ENCODE assay signal across 1 cellular context in the genomic region with DNA sequence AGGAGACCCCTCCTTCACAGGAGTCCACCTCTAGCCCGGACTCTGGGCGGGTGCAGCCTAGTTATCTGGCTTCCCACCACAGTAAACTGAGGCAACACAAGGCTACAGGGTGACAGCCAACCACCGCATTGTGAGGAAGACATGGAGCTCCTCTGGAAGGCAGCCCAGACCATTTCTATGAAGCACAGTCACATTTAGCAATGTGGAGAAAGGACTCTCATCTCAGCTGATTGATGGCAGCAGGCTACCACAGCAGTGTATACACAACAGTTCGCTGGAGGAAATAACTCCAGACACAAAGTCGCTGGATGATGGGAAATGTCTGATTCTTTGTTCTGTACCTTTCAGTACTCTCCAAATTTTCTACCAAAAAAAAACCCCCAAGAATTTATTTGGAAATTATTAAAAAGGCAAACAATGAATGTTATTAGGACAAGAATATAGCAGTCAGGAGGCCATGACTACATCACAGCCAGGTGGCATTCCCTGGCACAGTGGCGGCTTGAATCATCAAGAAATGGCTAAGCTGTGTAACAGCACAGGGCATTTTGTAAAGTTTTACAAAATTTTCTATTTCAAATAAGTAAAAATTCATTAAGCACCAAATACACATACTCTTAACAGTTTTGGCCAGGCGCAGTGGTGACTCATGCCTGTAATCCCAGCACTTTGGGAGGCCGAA.
TF ChIP-seq lines count a peak whose summit lies in the region.

No MANE protein-coding gene starts in this region.

TF ChIP-seq in GM12878, 131 proteins besides CTCF, POLR2A, EP300 and RAD21:
- TF ChIP-seq, protein P1, sequence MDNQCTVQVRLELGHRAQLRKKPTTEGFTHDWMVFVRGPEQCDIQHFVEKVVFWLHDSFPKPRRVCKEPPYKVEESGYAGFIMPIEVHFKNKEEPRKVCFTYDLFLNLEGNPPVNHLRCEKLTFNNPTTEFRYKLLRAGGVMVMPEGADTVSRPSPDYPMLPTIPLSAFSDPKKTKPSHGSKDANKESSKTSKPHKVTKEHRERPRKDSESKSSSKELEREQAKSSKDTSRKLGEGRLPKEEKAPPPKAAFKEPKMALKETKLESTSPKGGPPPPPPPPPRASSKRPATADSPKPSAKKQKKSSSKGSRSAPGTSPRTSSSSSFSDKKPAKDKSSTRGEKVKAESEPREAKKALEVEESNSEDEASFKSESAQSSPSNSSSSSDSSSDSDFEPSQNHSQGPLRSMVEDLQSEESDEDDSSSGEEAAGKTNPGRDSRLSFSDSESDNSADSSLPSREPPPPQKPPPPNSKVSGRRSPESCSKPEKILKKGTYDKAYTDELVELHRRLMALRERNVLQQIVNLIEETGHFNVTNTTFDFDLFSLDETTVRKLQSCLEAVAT (IDR thresholded peaks at IDR 0.05) = no peak
- TF ChIP-seq ESRRA (IDR thresholded peaks at IDR 0.05; ENCODE audit: low read length) (no peak), EED (IDR thresholded peaks at IDR 0.05; ENCODE audit: low read depth) (no peak), TARDBP (IDR thresholded peaks at IDR 0.05; ENCODE audit: borderline replicate concordance) (no peak), CHD2 (IDR thresholded peaks at IDR 0.05; ENCODE audit: borderline replicate concordance, low read depth, low read length) (no peak), PAX8 (IDR thresholded peaks at IDR 0.05) (no peak), IRF5 (IDR thresholded peaks at IDR 0.05; ENCODE audit: borderline replicate concordance) (no peak), BHLHE40 (IDR thresholded peaks at IDR 0.05; ENCODE audit: borderline replicate concordance in 1 of 2, low read depth in 2 of 2, low read length in 1 of 2) (no peak), STAT3 (IDR thresholded peaks at IDR 0.05; ENCODE audit: low read depth, low read length) (no peak), REST (IDR thresholded peaks at IDR 0.05; ENCODE audit: low read depth, low read length) (no peak), HDAC2 (IDR thresholded peaks at IDR 0.05) (no peak), GABPA (IDR thresholded peaks at IDR 0.05; ENCODE audit: low read depth) (no peak), NR2C2 (IDR thresholded peaks at IDR 0.05; ENCODE audit: borderline replicate concordance, control insufficient read depth, insufficient read length, low read depth) (no peak), EGR1 (IDR thresholded peaks at IDR 0.05; ENCODE audit: borderline replicate concordance in 1 of 2, low read depth in 2 of 2, low read length in 2 of 2) (no peak), ZNF217 (IDR thresholded peaks at IDR 0.05) (no peak)
- TF ChIP-seq, protein P2, sequence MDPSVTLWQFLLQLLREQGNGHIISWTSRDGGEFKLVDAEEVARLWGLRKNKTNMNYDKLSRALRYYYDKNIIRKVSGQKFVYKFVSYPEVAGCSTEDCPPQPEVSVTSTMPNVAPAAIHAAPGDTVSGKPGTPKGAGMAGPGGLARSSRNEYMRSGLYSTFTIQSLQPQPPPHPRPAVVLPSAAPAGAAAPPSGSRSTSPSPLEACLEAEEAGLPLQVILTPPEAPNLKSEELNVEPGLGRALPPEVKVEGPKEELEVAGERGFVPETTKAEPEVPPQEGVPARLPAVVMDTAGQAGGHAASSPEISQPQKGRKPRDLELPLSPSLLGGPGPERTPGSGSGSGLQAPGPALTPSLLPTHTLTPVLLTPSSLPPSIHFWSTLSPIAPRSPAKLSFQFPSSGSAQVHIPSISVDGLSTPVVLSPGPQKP (IDR thresholded peaks at IDR 0.05; ENCODE audit: low read depth, low read length) = no peak
- TF ChIP-seq, protein P3, sequence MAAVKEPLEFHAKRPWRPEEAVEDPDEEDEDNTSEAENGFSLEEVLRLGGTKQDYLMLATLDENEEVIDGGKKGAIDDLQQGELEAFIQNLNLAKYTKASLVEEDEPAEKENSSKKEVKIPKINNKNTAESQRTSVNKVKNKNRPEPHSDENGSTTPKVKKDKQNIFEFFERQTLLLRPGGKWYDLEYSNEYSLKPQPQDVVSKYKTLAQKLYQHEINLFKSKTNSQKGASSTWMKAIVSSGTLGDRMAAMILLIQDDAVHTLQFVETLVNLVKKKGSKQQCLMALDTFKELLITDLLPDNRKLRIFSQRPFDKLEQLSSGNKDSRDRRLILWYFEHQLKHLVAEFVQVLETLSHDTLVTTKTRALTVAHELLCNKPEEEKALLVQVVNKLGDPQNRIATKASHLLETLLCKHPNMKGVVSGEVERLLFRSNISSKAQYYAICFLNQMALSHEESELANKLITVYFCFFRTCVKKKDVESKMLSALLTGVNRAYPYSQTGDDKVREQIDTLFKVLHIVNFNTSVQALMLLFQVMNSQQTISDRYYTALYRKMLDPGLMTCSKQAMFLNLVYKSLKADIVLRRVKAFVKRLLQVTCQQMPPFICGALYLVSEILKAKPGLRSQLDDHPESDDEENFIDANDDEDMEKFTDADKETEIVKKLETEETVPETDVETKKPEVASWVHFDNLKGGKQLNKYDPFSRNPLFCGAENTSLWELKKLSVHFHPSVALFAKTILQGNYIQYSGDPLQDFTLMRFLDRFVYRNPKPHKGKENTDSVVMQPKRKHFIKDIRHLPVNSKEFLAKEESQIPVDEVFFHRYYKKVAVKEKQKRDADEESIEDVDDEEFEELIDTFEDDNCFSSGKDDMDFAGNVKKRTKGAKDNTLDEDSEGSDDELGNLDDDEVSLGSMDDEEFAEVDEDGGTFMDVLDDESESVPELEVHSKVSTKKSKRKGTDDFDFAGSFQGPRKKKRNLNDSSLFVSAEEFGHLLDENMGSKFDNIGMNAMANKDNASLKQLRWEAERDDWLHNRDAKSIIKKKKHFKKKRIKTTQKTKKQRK (IDR thresholded peaks at IDR 0.05; ENCODE audit: low read depth, low read length) = no peak
- TF ChIP-seq, protein P4, sequence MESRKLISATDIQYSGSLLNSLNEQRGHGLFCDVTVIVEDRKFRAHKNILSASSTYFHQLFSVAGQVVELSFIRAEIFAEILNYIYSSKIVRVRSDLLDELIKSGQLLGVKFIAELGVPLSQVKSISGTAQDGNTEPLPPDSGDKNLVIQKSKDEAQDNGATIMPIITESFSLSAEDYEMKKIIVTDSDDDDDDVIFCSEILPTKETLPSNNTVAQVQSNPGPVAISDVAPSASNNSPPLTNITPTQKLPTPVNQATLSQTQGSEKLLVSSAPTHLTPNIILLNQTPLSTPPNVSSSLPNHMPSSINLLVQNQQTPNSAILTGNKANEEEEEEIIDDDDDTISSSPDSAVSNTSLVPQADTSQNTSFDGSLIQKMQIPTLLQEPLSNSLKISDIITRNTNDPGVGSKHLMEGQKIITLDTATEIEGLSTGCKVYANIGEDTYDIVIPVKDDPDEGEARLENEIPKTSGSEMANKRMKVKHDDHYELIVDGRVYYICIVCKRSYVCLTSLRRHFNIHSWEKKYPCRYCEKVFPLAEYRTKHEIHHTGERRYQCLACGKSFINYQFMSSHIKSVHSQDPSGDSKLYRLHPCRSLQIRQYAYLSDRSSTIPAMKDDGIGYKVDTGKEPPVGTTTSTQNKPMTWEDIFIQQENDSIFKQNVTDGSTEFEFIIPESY (IDR thresholded peaks at IDR 0.05) = no peak
- TF ChIP-seq, protein P5, sequence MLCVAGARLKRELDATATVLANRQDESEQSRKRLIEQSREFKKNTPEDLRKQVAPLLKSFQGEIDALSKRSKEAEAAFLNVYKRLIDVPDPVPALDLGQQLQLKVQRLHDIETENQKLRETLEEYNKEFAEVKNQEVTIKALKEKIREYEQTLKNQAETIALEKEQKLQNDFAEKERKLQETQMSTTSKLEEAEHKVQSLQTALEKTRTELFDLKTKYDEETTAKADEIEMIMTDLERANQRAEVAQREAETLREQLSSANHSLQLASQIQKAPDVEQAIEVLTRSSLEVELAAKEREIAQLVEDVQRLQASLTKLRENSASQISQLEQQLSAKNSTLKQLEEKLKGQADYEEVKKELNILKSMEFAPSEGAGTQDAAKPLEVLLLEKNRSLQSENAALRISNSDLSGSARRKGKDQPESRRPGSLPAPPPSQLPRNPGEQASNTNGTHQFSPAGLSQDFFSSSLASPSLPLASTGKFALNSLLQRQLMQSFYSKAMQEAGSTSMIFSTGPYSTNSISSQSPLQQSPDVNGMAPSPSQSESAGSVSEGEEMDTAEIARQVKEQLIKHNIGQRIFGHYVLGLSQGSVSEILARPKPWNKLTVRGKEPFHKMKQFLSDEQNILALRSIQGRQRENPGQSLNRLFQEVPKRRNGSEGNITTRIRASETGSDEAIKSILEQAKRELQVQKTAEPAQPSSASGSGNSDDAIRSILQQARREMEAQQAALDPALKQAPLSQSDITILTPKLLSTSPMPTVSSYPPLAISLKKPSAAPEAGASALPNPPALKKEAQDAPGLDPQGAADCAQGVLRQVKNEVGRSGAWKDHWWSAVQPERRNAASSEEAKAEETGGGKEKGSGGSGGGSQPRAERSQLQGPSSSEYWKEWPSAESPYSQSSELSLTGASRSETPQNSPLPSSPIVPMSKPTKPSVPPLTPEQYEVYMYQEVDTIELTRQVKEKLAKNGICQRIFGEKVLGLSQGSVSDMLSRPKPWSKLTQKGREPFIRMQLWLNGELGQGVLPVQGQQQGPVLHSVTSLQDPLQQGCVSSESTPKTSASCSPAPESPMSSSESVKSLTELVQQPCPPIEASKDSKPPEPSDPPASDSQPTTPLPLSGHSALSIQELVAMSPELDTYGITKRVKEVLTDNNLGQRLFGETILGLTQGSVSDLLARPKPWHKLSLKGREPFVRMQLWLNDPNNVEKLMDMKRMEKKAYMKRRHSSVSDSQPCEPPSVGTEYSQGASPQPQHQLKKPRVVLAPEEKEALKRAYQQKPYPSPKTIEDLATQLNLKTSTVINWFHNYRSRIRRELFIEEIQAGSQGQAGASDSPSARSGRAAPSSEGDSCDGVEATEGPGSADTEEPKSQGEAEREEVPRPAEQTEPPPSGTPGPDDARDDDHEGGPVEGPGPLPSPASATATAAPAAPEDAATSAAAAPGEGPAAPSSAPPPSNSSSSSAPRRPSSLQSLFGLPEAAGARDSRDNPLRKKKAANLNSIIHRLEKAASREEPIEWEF (IDR thresholded peaks at IDR 0.05; ENCODE audit: insufficient replicate concordance, low read depth, low read length) = no peak
- TF ChIP-seq, protein P6, sequence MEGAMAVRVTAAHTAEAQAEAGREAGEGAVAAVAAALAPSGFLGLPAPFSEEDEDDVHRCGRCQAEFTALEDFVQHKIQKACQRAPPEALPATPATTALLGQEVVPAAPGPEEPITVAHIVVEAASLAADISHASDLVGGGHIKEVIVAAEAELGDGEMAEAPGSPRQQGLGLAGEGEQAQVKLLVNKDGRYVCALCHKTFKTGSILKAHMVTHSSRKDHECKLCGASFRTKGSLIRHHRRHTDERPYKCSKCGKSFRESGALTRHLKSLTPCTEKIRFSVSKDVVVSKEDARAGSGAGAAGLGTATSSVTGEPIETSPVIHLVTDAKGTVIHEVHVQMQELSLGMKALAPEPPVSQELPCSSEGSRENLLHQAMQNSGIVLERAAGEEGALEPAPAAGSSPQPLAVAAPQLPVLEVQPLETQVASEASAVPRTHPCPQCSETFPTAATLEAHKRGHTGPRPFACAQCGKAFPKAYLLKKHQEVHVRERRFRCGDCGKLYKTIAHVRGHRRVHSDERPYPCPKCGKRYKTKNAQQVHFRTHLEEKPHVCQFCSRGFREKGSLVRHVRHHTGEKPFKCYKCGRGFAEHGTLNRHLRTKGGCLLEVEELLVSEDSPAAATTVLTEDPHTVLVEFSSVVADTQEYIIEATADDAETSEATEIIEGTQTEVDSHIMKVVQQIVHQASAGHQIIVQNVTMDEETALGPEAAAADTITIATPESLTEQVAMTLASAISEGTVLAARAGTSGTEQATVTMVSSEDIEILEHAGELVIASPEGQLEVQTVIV (IDR thresholded peaks at IDR 0.05; ENCODE audit: borderline replicate concordance, partially characterized antibody) = no peak
